ENCODE assay signal across 10 cellular contexts in the genomic region with DNA sequence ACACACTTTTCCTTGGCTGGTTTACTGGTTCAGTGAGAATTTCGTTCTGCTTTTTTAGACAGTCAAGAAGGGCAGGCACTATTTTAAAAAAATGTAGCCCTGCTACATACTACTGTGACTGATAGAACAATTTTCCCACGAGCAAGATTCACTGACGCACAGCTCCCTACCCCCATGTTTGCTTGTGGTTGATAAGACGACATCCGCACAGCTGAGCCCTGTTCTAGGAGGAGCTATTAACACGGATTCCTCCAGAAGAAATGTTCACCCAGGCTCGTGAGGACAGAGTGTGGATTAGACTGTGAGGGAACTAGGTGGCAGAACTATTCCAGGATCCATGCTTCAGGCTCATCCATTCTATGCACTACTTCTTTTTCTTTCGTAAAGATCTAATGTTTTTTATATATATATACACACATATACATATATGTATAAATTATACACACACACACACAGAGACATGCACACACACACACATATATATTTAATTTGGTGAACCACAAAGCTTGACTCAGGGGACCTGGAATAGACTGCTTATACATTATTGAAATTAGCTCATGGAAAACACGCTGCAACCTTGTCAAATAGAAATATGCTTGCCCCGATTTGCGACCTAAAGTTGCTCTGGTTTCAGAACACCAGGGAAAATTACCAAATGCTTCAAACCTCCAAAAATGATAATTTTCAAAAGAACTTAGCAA.
A peak's percentile ranks its signal among the peaks of the same experiment; 100 is the strongest.
DNase-seq lines count a peak whose midpoint lies in the region; ATAC-seq lines count a peak whose summit lies in the region.
"Had no signal": no experiment of that assay in that cellular context is flagged by ENCODE, and none has a peak within 500 bp of the region (broad histone marks: within the 10 kb centered on the region; RNA-seq: fewer than 3 reads in every experiment).

No MANE protein-coding gene starts in this region.

- no peak overlapping the region for H3K4me3 Mint-ChIP-seq in central memory CD8-positive, alpha-beta T cell

- peak; percentile 77 for ATAC-seq in central memory CD8-positive, alpha-beta T cell (replicated peaks; ENCODE audit: extremely low read depth, poor library complexity, severe bottlenecking)

- H3K27ac Mint-ChIP-seq in central memory CD8-positive, alpha-beta T cell (ENCODE audit: low read depth), result peak overlapping the region; percentile 46

- H3K36me3 Mint-ChIP-seq in central memory CD8-positive, alpha-beta T cell (ENCODE audit: insufficient read depth), result no peaks in the 10 kb centered on the region

- peak; percentile 3 for DNase-seq in NCI-H82 (lab: John Stamatoyannopoulos, UW)
- no peak for DNase-seq in NCI-H82 treated with DMSO at 0.1 percent for 48 hours (lab: John Stamatoyannopoulos, UW; ENCODE audit: unreplicated experiment)
- DNase-seq in activated CD4-positive, alpha-beta T cell treated with anti-CD3 and anti-CD28 coated beads for 1 hour, result peak; percentile 38
- no peak for DNase-seq in central memory CD8-positive, alpha-beta T cell (ENCODE audit: low spot score in 2 of 2)
- DNase-seq in stimulated activated CD4-positive, alpha-beta T cell treated with anti-CD3 and anti-CD28 coated beads, TNF-alpha, amount 100 ng/mL, for 24 hours (ENCODE audit: low read depth in 3 of 3), result peak in 2 of 3 experiments; percentile 4 to 13
- DNase-seq in LoVo (ENCODE audit: low spot score), result no peak
- DNase-seq in NCI-H526 treated with DMSO at 0.1 percent for 48 hours (lab: John Stamatoyannopoulos, UW), result no peak
- no peak for DNase-seq in kidney tubule cell (ENCODE audit: low spot score)
- DNase-seq: NCI-H524, occipital lobe had no signal

- no peaks in the 10 kb centered on the region for H3K4me1 Mint-ChIP-seq in central memory CD8-positive, alpha-beta T cell

- peaks cover 7% of the 10 kb centered on the region for H3K9me3 Mint-ChIP-seq in central memory CD8-positive, alpha-beta T cell

- H3K27me3 Mint-ChIP-seq in central memory CD8-positive, alpha-beta T cell, result no peaks in the 10 kb centered on the region

Comparison
In these comparisons a context has a peak if more than half of its experiments do, and no peak if none do; other contexts are left out.
1. DNase-seq: peak in NCI-H82 (single experiment), activated CD4-positive, alpha-beta T cell treated with anti-CD3 and anti-CD28 coated beads for 1 hour (single experiment) and stimulated activated CD4-positive, alpha-beta T cell treated with anti-CD3 and anti-CD28 coated beads, TNF-alpha, amount 100 ng/mL, for 24 hours (2 of 3); none in NCI-H82 treated with DMSO at 0.1 percent for 48 hours (single experiment), central memory CD8-positive, alpha-beta T cell (0 of 2), LoVo (single experiment), NCI-H526 treated with DMSO at 0.1 percent for 48 hours (single experiment) and kidney tubule cell (single experiment).